Comparison of ENCODE assay signal across 1 cellular context in genomic region chr22:42994917-42995562, GRCh38.
TF ChIP-seq lines count a peak whose summit lies in the region.

No MANE protein-coding gene starts in this region.

TF ChIP-seq in HepG2, 621 proteins besides CTCF, POLR2A, EP300 and RAD21 (continued from another document and continues in another):
- no peak for TF ChIP-seq CEBPZ (IDR thresholded peaks at IDR 0.05; ENCODE audit: low read length)
- no peak for TF ChIP-seq ZNF776 (CRISPR knock-in tag; IDR thresholded peaks at IDR 0.05)
- no peak; the same call in 1 of the 2 replicates for TF ChIP-seq ZBTB3 (CRISPR knock-in tag; IDR thresholded peaks at IDR 0.05; ENCODE audit: borderline replicate concordance, low read depth)
- TF ChIP-seq ARNT (IDR thresholded peaks at IDR 0.05) = no peak
- TF ChIP-seq AKNA (CRISPR knock-in tag; IDR thresholded peaks at IDR 0.05; ENCODE audit: borderline replicate concordance) = no peak
- TF ChIP-seq ZBTB21 (CRISPR knock-in tag; IDR thresholded peaks at IDR 0.05) = peak; percentile 32; the same call in 1 of the 2 replicates
- TF ChIP-seq KLF6 (CRISPR knock-in tag; IDR thresholded peaks at IDR 0.05) = 0 out of 2 replicates have a peak, but pooled peaks have one; percentile 49
- peak; percentile 61; the same call in 1 of the 2 replicates for TF ChIP-seq TGIF2 (CRISPR knock-in tag; IDR thresholded peaks at IDR 0.05)
- TF ChIP-seq, protein P1, sequence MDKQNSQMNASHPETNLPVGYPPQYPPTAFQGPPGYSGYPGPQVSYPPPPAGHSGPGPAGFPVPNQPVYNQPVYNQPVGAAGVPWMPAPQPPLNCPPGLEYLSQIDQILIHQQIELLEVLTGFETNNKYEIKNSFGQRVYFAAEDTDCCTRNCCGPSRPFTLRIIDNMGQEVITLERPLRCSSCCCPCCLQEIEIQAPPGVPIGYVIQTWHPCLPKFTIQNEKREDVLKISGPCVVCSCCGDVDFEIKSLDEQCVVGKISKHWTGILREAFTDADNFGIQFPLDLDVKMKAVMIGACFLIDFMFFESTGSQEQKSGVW (CRISPR knock-in tag; IDR thresholded peaks at IDR 0.05; ENCODE audit: borderline replicate concordance) = no peak
- TF ChIP-seq HNRNPUL1 (IDR thresholded peaks at IDR 0.05; ENCODE audit: low read depth, low read length) = no peak
- no peak for TF ChIP-seq MXD4 (CRISPR knock-in tag; IDR thresholded peaks at IDR 0.05)
- no peak for TF ChIP-seq BHLHE40 (IDR thresholded peaks at IDR 0.05; ENCODE audit: low read length)
- TF ChIP-seq PAF1 (CRISPR knock-in tag; IDR thresholded peaks at IDR 0.05) = no peak
- TF ChIP-seq HOXA9 (CRISPR knock-in tag; IDR thresholded peaks at IDR 0.05; ENCODE audit: borderline replicate concordance) = no peak
- TF ChIP-seq BRF2 (CRISPR knock-in tag; IDR thresholded peaks at IDR 0.05) = no peak
- TF ChIP-seq ZNF878 (CRISPR knock-in tag; IDR thresholded peaks at IDR 0.05) = peak; percentile 64; the same call in 1 of the 2 replicates
- 0 out of 2 replicates have a peak, but pooled peaks have one; percentile 62 for TF ChIP-seq NKX3-1 (CRISPR knock-in tag; IDR thresholded peaks at IDR 0.05)
- no peak for TF ChIP-seq NONO (IDR thresholded peaks at IDR 0.05)
- peak; percentile 56; the same call in 1 of the 2 replicates for TF ChIP-seq NONO (CRISPR knock-in tag; conservative IDR thresholded peaks at IDR 0.05)
- peak; percentile 86 for TF ChIP-seq POLR2G (IDR thresholded peaks at IDR 0.05; ENCODE audit: low read depth, low read length)
- no peak for TF ChIP-seq ARHGAP35 (CRISPR knock-in tag; IDR thresholded peaks at IDR 0.05; ENCODE audit: borderline replicate concordance)
- TF ChIP-seq ZNF512 (CRISPR knock-in tag; IDR thresholded peaks at IDR 0.05) = no peak
- TF ChIP-seq XBP1 (CRISPR knock-in tag; IDR thresholded peaks at IDR 0.05) = no peak
- no peak for TF ChIP-seq ZNF790 (CRISPR knock-in tag; IDR thresholded peaks at IDR 0.05; ENCODE audit: borderline replicate concordance)
- TF ChIP-seq ZNF460 (CRISPR knock-in tag; IDR thresholded peaks at IDR 0.05; ENCODE audit: borderline replicate concordance) = 0 out of 2 replicates have a peak, but pooled peaks have one; percentile 13
- peak; percentile 57; the same call in 1 of the 2 replicates for TF ChIP-seq NFIC (IDR thresholded peaks at IDR 0.05; ENCODE audit: low read length)
- TF ChIP-seq ZNF33B (CRISPR knock-in tag; IDR thresholded peaks at IDR 0.05) = no peak
- TF ChIP-seq EEA1 (CRISPR knock-in tag; IDR thresholded peaks at IDR 0.05; ENCODE audit: borderline replicate concordance) = no peak
- peak; percentile 98 for TF ChIP-seq GATAD2A (CRISPR knock-in tag; IDR thresholded peaks at IDR 0.05)
- no peak for TF ChIP-seq MYC (CRISPR knock-in tag; IDR thresholded peaks at IDR 0.05; ENCODE audit: borderline replicate concordance)
- TF ChIP-seq MTF2 (CRISPR knock-in tag; IDR thresholded peaks at IDR 0.05; ENCODE audit: borderline replicate concordance) = no peak
- no peak for TF ChIP-seq KLF13 (CRISPR knock-in tag; IDR thresholded peaks at IDR 0.05)
- TF ChIP-seq ISL2 (CRISPR knock-in tag; IDR thresholded peaks at IDR 0.05) = peak; percentile 82
- TF ChIP-seq CSRNP1 (CRISPR knock-in tag; IDR thresholded peaks at IDR 0.05) = no peak
- no peak for TF ChIP-seq ZBTB42 (CRISPR knock-in tag; IDR thresholded peaks at IDR 0.05)
- no peak for TF ChIP-seq JARID2 (CRISPR knock-in tag; IDR thresholded peaks at IDR 0.05; ENCODE audit: insufficient replicate concordance)
- TF ChIP-seq, protein P2, sequence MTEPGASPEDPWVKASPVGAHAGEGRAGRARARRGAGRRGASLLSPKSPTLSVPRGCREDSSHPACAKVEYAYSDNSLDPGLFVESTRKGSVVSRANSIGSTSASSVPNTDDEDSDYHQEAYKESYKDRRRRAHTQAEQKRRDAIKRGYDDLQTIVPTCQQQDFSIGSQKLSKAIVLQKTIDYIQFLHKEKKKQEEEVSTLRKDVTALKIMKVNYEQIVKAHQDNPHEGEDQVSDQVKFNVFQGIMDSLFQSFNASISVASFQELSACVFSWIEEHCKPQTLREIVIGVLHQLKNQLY (CRISPR knock-in tag; IDR thresholded peaks at IDR 0.05) = no peak
- 0 out of 2 replicates have a peak, but pooled peaks have one; percentile 73 for TF ChIP-seq PHF21A (CRISPR knock-in tag; IDR thresholded peaks at IDR 0.05)
- TF ChIP-seq CHD2 (IDR thresholded peaks at IDR 0.05; ENCODE audit: low read depth, low read length) = no peak
- TF ChIP-seq SMARCE1 (IDR thresholded peaks at IDR 0.05; ENCODE audit: borderline replicate concordance) = no peak
- no peak for TF ChIP-seq ARNTL (CRISPR knock-in tag; IDR thresholded peaks at IDR 0.05)
- TF ChIP-seq ZNF572 (CRISPR knock-in tag; IDR thresholded peaks at IDR 0.05) = no peak
- TF ChIP-seq ZMAT5 (CRISPR knock-in tag; IDR thresholded peaks at IDR 0.05; ENCODE audit: borderline replicate concordance, low read depth) = no peak
- TF ChIP-seq MNT (IDR thresholded peaks at IDR 0.05) = no peak
